ENCODE assay signal across 1 cellular context in the genomic region with DNA sequence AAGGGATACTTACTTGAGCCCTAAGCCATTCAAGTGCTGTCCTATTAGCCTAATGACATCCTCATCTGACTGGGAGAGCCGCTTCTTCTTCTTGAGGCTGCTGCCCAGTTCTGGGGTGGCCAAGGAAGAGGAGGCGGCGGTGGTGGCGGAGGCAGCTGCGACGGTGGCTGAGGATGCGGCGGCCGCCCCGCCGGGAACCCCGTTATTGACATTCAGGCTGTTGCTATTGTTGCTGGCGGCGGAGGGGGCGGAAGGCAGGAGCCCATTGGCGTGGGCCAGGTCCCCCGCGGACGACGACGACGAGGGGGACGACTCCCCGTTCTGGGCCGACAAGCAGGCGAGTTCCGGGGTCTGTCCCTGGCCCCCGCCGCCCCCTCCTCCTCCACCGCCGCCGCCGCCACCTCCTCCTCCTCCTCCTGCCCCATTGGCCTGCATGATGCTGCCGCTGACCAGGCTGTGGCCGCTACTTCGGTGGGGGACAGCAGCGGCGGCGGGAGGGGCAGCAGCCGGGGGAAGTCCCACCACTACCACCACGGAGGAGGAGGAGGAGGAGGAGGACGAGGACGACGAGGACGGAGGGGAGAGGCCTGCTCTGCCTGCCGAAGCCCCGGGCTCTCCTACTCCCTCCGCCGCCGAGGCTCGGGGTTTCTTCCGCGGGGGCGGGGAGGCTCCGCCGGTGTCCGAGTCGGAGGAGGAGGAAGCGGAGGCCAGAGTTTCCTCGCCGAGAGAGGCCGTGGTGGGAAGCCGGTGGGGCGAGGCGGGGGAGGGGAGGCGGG.
TF ChIP-seq lines count a peak whose summit lies in the region.

No MANE protein-coding gene starts in this region.

TF ChIP-seq in liver, 16 proteins besides CTCF, POLR2A, EP300 and RAD21 (continued from another document):
- no peak for TF ChIP-seq EGR1 (IDR thresholded peaks at IDR 0.05; ENCODE audit: low read depth in 2 of 2)
- TF ChIP-seq, protein P1, sequence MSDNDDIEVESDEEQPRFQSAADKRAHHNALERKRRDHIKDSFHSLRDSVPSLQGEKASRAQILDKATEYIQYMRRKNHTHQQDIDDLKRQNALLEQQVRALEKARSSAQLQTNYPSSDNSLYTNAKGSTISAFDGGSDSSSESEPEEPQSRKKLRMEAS (IDR thresholded peaks at IDR 0.05) = no peak
